ENCODE assay signal across 14 cellular contexts in the genomic region with DNA sequence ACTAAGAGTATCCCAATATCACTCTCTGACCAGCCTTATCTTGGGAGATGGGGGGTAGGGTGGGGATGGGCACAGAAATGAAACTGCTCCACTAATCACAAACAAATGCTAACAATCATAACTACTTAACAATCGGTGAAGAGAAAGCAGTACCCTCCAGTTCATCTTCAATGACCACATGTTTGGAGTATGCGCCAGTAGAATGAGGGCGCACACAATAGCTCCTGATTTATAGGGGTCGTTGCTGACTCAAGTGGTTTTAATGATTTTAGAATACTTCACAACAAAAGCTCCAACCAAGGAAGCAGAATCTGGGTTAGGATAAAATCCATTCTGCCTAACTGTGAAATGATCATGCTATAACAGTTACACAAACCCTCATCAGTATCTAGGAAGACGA.
A peak's percentile ranks its signal among the peaks of the same experiment; 100 is the strongest.
DNase-seq lines count a peak whose midpoint lies in the region; TF ChIP-seq lines count a peak whose summit lies in the region.
"Had no signal": no experiment of that assay in that cellular context is flagged by ENCODE, and none has a peak within 500 bp of the region (broad histone marks: within the 10 kb centered on the region; RNA-seq: fewer than 3 reads in every experiment).

No MANE protein-coding gene starts in this region.

- H3K4me3 ChIP-seq in Caco-2 (ENCODE audit: low read depth, low read length): no peak overlapping the region
- H3K4me3 ChIP-seq: SJCRH30 had no signal

- CTCF ChIA-PET in Caco-2 (lab: Charles Lee): interaction anchor here (0.7 kb wide), 1 partner anchor 242 kb away, joined by 4 read pairs; no protein-coding TSS in a partner anchor

- H3K9me3 ChIP-seq in Caco-2: no peaks in the 10 kb centered on the region
- H3K9me3 ChIP-seq: SJCRH30 had no signal

- peaks cover 23% of the 10 kb centered on the region for H3K4me1 ChIP-seq in Caco-2

- POLR2A ChIA-PET in Caco-2 (lab: Charles Lee): no interaction called here

- DNase-seq in Caco-2 (no peak), DMS79 treated with DMSO at 0.1 percent for 48 hours (lab: John Stamatoyannopoulos, UW) (peak; percentile 63), NCI-H2227 (lab: John Stamatoyannopoulos, UW; ENCODE audit: unreplicated experiment) (peak; percentile 35), progenitor cell of endocrine pancreas (ENCODE audit: low spot score, unreplicated experiment) (no peak), HK-2 (ENCODE audit: unreplicated experiment) (no peak), HUDEP-2 (lab: John Stamatoyannopoulos, UW; ENCODE audit: unreplicated experiment in 76 of 76) (no peak)
- DNase-seq: CD4-positive, alpha-beta T cell; H7; Kasumi-1; NCI-H510A treated with DMSO at 0.1 percent for 48 hours; RPMI8226; SJCRH30 had no signal

- H3K4me3 Mint-ChIP-seq in Caco-2 (ENCODE audit: unreplicated experiment): no peak overlapping the region
- H3K4me3 Mint-ChIP-seq in nephron: no peak overlapping the region
- H3K4me3 Mint-ChIP-seq in progenitor cell of endocrine pancreas (ENCODE audit: low read depth): no peak overlapping the region
- H3K4me3 Mint-ChIP-seq: B cell; CD4-positive, alpha-beta T cell had no signal

- H3K9me3 Mint-ChIP-seq in Caco-2 (ENCODE audit: unreplicated experiment) (no peaks in the 10 kb centered on the region), nephron (no peaks in the 10 kb centered on the region), progenitor cell of endocrine pancreas (ENCODE audit: low read depth) (no peaks in the 10 kb centered on the region)
- H3K9me3 Mint-ChIP-seq: CD4-positive, alpha-beta T cell had no signal

- peak overlapping the region; percentile 72 for H3K27ac Mint-ChIP-seq in Caco-2 (ENCODE audit: unreplicated experiment)
- H3K27ac Mint-ChIP-seq in nephron: peak overlapping the region in 2 of 3 experiments; percentile 5 to 83
- H3K27ac Mint-ChIP-seq in progenitor cell of endocrine pancreas: no peak overlapping the region
- H3K27ac Mint-ChIP-seq: B cell had no signal

- no TSS peak for BruUV-seq in Caco-2 (replicated peaks; lab: Mats Ljungman, UMichigan)

- TF ChIP-seq CTCF in Caco-2 (IDR thresholded peaks at IDR 0.05; ENCODE audit: insufficient read depth in 1 of 2, low read depth in 1 of 2, low read length in 1 of 2, severe bottlenecking in 1 of 2, unreplicated experiment in 1 of 2) (no peak), nephron (IDR thresholded peaks at IDR 0.05; ENCODE audit: unreplicated experiment in 3 of 3) (no peak), progenitor cell of endocrine pancreas (IDR thresholded peaks at IDR 0.05; ENCODE audit: unreplicated experiment) (no peak)

- H3K36me3 Mint-ChIP-seq in Caco-2 (ENCODE audit: insufficient read depth, unreplicated experiment) (peaks cover 30% of the 10 kb centered on the region), nephron (ENCODE audit: low read depth) (peaks cover 13% of the 10 kb centered on the region), progenitor cell of endocrine pancreas (ENCODE audit: insufficient read depth) (peaks cover 15% of the 10 kb centered on the region)

- H3K27me3 Mint-ChIP-seq in Caco-2 (ENCODE audit: insufficient read depth, unreplicated experiment) (no peaks in the 10 kb centered on the region), nephron (ENCODE audit: low read depth) (peaks cover 3% of the 10 kb centered on the region), progenitor cell of endocrine pancreas (no peaks in the 10 kb centered on the region)
- H3K27me3 Mint-ChIP-seq: B cell; CD4-positive, alpha-beta T cell had no signal

- H3K4me1 Mint-ChIP-seq in Caco-2 (ENCODE audit: low read depth, unreplicated experiment): peaks cover 28% of the 10 kb centered on the region
- peaks cover 48% of the 10 kb centered on the region for H3K4me1 Mint-ChIP-seq in nephron
- peaks cover 30% of the 10 kb centered on the region for H3K4me1 Mint-ChIP-seq in progenitor cell of endocrine pancreas (ENCODE audit: low read depth)
- H3K4me1 Mint-ChIP-seq: B cell had no signal

- intact Hi-C loops in Caco-2 (cut with micrococcal nuclease; ENCODE audit: unreplicated experiment): no loop called here

- no peaks in the 10 kb centered on the region for H3K27me3 ChIP-seq in Caco-2 (replicated peaks; ENCODE audit: control insufficient read depth, insufficient read depth, low read length)
- H3K27me3 ChIP-seq: SJCRH30 had no signal

- peaks cover 1% of the 10 kb centered on the region; the same call in 1 of the 2 replicates for H3K36me3 ChIP-seq in Caco-2 (ENCODE audit: control insufficient read depth, insufficient read depth, low read length)

Comparison
In these comparisons a context has a peak if more than half of its experiments do, and no peak if none do; other contexts are left out.
1. DNase-seq: peak in DMS79 treated with DMSO at 0.1 percent for 48 hours (single experiment) and NCI-H2227 (single experiment); none in Caco-2 (0 of 2), progenitor cell of endocrine pancreas (single experiment), HK-2 (single experiment) and HUDEP-2 (0 of 76).